11 cellular contexts compared by ENCODE assay signal in genomic region chr1:101200513-101200912, GRCh38. TPM values are rescaled to one million over a fixed set of nuclear protein-coding genes. Genes with fewer than 3 reads are reported as not detected.
A peak's percentile ranks its signal among the peaks of the same experiment; 100 is the strongest.
DNase-seq lines count a peak whose midpoint lies in the region; ATAC-seq, FAIRE-seq and TF ChIP-seq lines count a peak whose summit lies in the region.
"Had no signal": no experiment of that assay in that cellular context is flagged by ENCODE, and none has a peak within 500 bp of the region (broad histone marks: within the 10 kb centered on the region; RNA-seq: fewer than 3 reads in every experiment).

No MANE protein-coding gene starts in this region.

- no peak overlapping the region for H3K4me3 ChIP-seq in BJ (ENCODE audit: low read depth, low read length)
- H3K4me3 ChIP-seq in brain microvascular endothelial cell (ENCODE audit: low read depth, low read length) = no peak overlapping the region
- H3K4me3 ChIP-seq in kidney epithelial cell (ENCODE audit: low read depth, low read length) = no peak overlapping the region
- H3K4me3 ChIP-seq: heart right ventricle, vagina had no signal

- in situ Hi-C loops in brain microvascular endothelial cell (cut with HindIII; ENCODE audit: low pct_ligation_motif_present, low sequenced_read_pairs) = no loop called here

- no peak for ATAC-seq in HG03097 (IDR thresholded peaks at IDR 0.05; ENCODE audit: low FRiP score, unreplicated experiment)
- no peak for ATAC-seq in GM18858 (IDR thresholded peaks at IDR 0.05; ENCODE audit: unreplicated experiment)
- ATAC-seq: heart right ventricle had no signal

- peak overlapping the region; percentile 42 for H3K27ac ChIP-seq in brain microvascular endothelial cell
- H3K27ac ChIP-seq: heart right ventricle, vagina had no signal

- H3K36me3 ChIP-seq in BJ (ENCODE audit: control insufficient read depth, insufficient read depth, low read length) (no peaks in the 10 kb centered on the region), brain microvascular endothelial cell (replicated peaks) (no peaks in the 10 kb centered on the region), kidney epithelial cell (ENCODE audit: control insufficient read depth, insufficient read depth, low read length) (no peaks in the 10 kb centered on the region)
- H3K36me3 ChIP-seq: heart right ventricle, vagina had no signal

- CTCF ChIA-PET in BJ (lab: Yijun Ruan, JAX) = interaction anchor here (0.9 to 1.4 kb wide), 2 partner anchors 11 to 15 kb away, joined by 3 to 4 read pairs; no protein-coding TSS in a partner anchor

- POLR2A ChIA-PET in BJ (lab: Charles Lee) = interaction anchor here (0.7 to 1.0 kb wide), 2 partner anchors 10 to 137 kb away, joined by 3 to 7 read pairs; no protein-coding TSS in a partner anchor

- no peak for FAIRE-seq in frontal cortex (lab: Jason Lieb, UNC)

- H3K27me3 ChIP-seq in BJ (ENCODE audit: control insufficient read depth, insufficient read depth, low read length) = no peaks in the 10 kb centered on the region
- H3K27me3 ChIP-seq in brain microvascular endothelial cell (replicated peaks) = no peaks in the 10 kb centered on the region
- no peaks in the 10 kb centered on the region for H3K27me3 ChIP-seq in kidney epithelial cell (ENCODE audit: control insufficient read depth, insufficient read depth, low read length)
- H3K27me3 ChIP-seq: heart right ventricle, vagina had no signal

- TF ChIP-seq CTCF in BJ (IDR thresholded peaks at IDR 0.05; ENCODE audit: insufficient read depth, low read depth, low read length) = no peak
- no peak for TF ChIP-seq CTCF in brain microvascular endothelial cell (IDR thresholded peaks at IDR 0.05; ENCODE audit: low read depth, low read length, missing control alignments)
- TF ChIP-seq CTCF in kidney epithelial cell (IDR thresholded peaks at IDR 0.05; ENCODE audit: insufficient read depth, low read length, poor library complexity, severe bottlenecking) = no peak

- DNase-seq in BJ (ENCODE audit: low read depth) = peak; percentile 59
- DNase-seq in HT1080 (ENCODE audit: low read depth) = peak; percentile 91
- DNase-seq in brain microvascular endothelial cell = peak; percentile 91
- DNase-seq in kidney epithelial cell (ENCODE audit: low read depth) = peak; percentile 54
- DNase-seq in NOMO-1 (lab: John Stamatoyannopoulos, UW; ENCODE audit: unreplicated experiment in 2 of 2) = no peak
- no peak for DNase-seq in frontal cortex (ENCODE audit: low spot score in 2 of 2)
- DNase-seq: activated naive CD4-positive, alpha-beta T cell treated with anti-CD3 and anti-CD28 coated beads, Interleukin-2, amount 50 U/mL, for 16 hours; heart right ventricle had no signal

RNA-seq across cellular contexts. Expression of gene S1PR1, which starts 36.3 kb away (rescaled TPM):
- polyA plus RNA-seq in BJ (2011; rRNA removed) = 11.8 and 12.2 TPM in 2 replicates
- 9.2 and 14.4 TPM in 2 replicates for polyA minus RNA-seq in BJ (2011; rRNA and poly(A)+ RNA removed)
- 13.7 and 15.5 TPM in 2 replicates for total RNA-seq in HT1080 (2014; rRNA removed; shearing (Covaris generic))
- 8.8 and 10.4 TPM in 2 replicates for polyA plus RNA-seq in HT1080 (2015; cell fraction: cytosol; rRNA removed)
- polyA plus RNA-seq in HT1080 (2015; cell fraction: nucleus; rRNA removed) = 9.1 and 9.8 TPM in 2 replicates
- 0.48 and 2.7 TPM in 2 replicates for total RNA-seq in kidney epithelial cell
- 12.6 TPM for total RNA-seq in frontal cortex

Comparison
In these comparisons a context has a peak if more than half of its experiments do, and no peak if none do; other contexts are left out.
1. DNase-seq: peak in BJ (single experiment), HT1080 (single experiment), brain microvascular endothelial cell (single experiment) and kidney epithelial cell (single experiment); none in NOMO-1 (0 of 2) and frontal cortex (0 of 2).